In genomic region chr3:12658593-12659058, GRCh38 we compare ENCODE assay signal across 10 cellular contexts. TPM values are rescaled to one million over a fixed set of nuclear protein-coding genes. Genes with fewer than 3 reads are reported as not detected.
A peak's percentile ranks its signal among the peaks of the same experiment; 100 is the strongest.
DNase-seq lines count a peak whose midpoint lies in the region; ATAC-seq and TF ChIP-seq lines count a peak whose summit lies in the region.
"Had no signal": no experiment of that assay in that cellular context is flagged by ENCODE, and none has a peak within 500 bp of the region (broad histone marks: within the 10 kb centered on the region; RNA-seq: fewer than 3 reads in every experiment).

No MANE protein-coding gene starts in this region.

- H3K56ac ChIP-seq in mesendoderm (ENCODE audit: low read length): no peak overlapping the region

- H3K4me1 ChIP-seq in Caco-2 (peaks cover 24% of the 10 kb centered on the region), OCI-LY3 (ENCODE audit: low read length) (peaks cover 10% of the 10 kb centered on the region), sigmoid colon (peaks cover 0 to 77% (median 74%) of the 10 kb centered on the region in 4 donors), mesendoderm (ENCODE audit: control insufficient read depth, low read depth, low read length) (no peaks in the 10 kb centered on the region)

- no peak overlapping the region for H3K27ac ChIP-seq in OCI-LY3 (ENCODE audit: low read length)
- peak overlapping the region; percentile 33 for H3K27ac ChIP-seq in epithelial cell of prostate
- H3K27ac ChIP-seq in sigmoid colon: peak overlapping the region; percentile 4 to 100 (median 70)
- H3K27ac ChIP-seq in mesendoderm (ENCODE audit: low read depth, low read length): no peak overlapping the region

- no TSS peak for BruUV-seq in Caco-2 (replicated peaks; lab: Mats Ljungman, UMichigan)

- H2AK5ac ChIP-seq in mesendoderm (ENCODE audit: low read length): no peak overlapping the region

- H3K27me3 ChIP-seq in Caco-2 (replicated peaks; ENCODE audit: control insufficient read depth, insufficient read depth, low read length): no peaks in the 10 kb centered on the region
- no peaks in the 10 kb centered on the region for H3K27me3 ChIP-seq in OCI-LY3 (ENCODE audit: low read depth, low read length)
- H3K27me3 ChIP-seq in sigmoid colon: no peaks in the 10 kb centered on the region
- H3K27me3 ChIP-seq in mesendoderm (ENCODE audit: insufficient read depth, low read length, poor library complexity): no peaks in the 10 kb centered on the region

- TF ChIP-seq CTCF in Caco-2 (IDR thresholded peaks at IDR 0.05; ENCODE audit: insufficient read depth in 1 of 2, low read depth in 1 of 2, low read length in 1 of 2, severe bottlenecking in 1 of 2, unreplicated experiment in 1 of 2) (no peak), OCI-LY3 (IDR thresholded peaks at IDR 0.05; ENCODE audit: low read depth, low read length) (no peak), sigmoid colon (IDR thresholded peaks at IDR 0.05) (no peak)

- H3K9ac ChIP-seq in OCI-LY3 (ENCODE audit: low read length) (no peak overlapping the region), mesendoderm (ENCODE audit: low read length) (no peak overlapping the region)

- peak overlapping the region; percentile 1; the same call in 1 of the 2 replicates for H3K4me2 ChIP-seq in OCI-LY3 (ENCODE audit: low read length)
- no peak overlapping the region for H3K4me2 ChIP-seq in mesendoderm (ENCODE audit: low read length)

- H3K4ac ChIP-seq in mesendoderm (ENCODE audit: low read depth, low read length): no peak overlapping the region

- H3K4me3 ChIP-seq in Caco-2 (ENCODE audit: low read depth, low read length) (no peak overlapping the region), OCI-LY3 (ENCODE audit: low read length) (no peak overlapping the region), sigmoid colon (no peak overlapping the region), mesendoderm (ENCODE audit: low read length) (no peak overlapping the region)

- peaks cover 100% of the 10 kb centered on the region for H3K79me2 ChIP-seq in OCI-LY3 (ENCODE audit: low read length)
- H3K79me2 ChIP-seq in mesendoderm (ENCODE audit: control insufficient read depth, insufficient read depth, low read length): peaks cover 90% of the 10 kb centered on the region

- peaks cover 90% of the 10 kb centered on the region for H4K20me1 ChIP-seq in OCI-LY3 (ENCODE audit: insufficient read depth, low read length)

- no peak overlapping the region for H2BK15ac ChIP-seq in mesendoderm (replicated peaks; ENCODE audit: low read depth)

- no peaks in the 10 kb centered on the region for H3K79me1 ChIP-seq in mesendoderm (ENCODE audit: low read length)

- H3K9me3 ChIP-seq in Caco-2 (no peaks in the 10 kb centered on the region), OCI-LY3 (ENCODE audit: insufficient read depth, low read length) (no peaks in the 10 kb centered on the region), sigmoid colon (no peaks in the 10 kb centered on the region)

- H3K23ac ChIP-seq in mesendoderm (ENCODE audit: low read length): no peak overlapping the region

- 33 to 45% methylated on average over 4 of the region's 4 CpGs for WGBS in sigmoid colon, 2 donors
- no CpG with 5 or more reads among the region's 4 CpGs for WGBS in mesendoderm (ENCODE audit: extremely low coverage, insufficient coverage, low lambda C conversion rate)

- H3K9me3 Mint-ChIP-seq in Caco-2 (ENCODE audit: unreplicated experiment): no peaks in the 10 kb centered on the region

- H2BK5ac ChIP-seq in mesendoderm (ENCODE audit: low read length): no peak overlapping the region

- no peak for ATAC-seq in left colon

- H2AFZ ChIP-seq in OCI-LY3 (ENCODE audit: low read depth, low read length): no peak overlapping the region

- H3K36me3 Mint-ChIP-seq in Caco-2 (ENCODE audit: insufficient read depth, unreplicated experiment): peaks cover 18% of the 10 kb centered on the region

- H3K27me3 Mint-ChIP-seq in Caco-2 (ENCODE audit: insufficient read depth, unreplicated experiment): no peaks in the 10 kb centered on the region

- no peak overlapping the region for H4K8ac ChIP-seq in mesendoderm (ENCODE audit: low read depth, low read length)

- CTCF ChIA-PET in Caco-2 (lab: Charles Lee): no interaction called here

- H4K5ac ChIP-seq in mesendoderm (ENCODE audit: low read length): no peak overlapping the region

- H3K4me1 Mint-ChIP-seq in Caco-2 (ENCODE audit: low read depth, unreplicated experiment): peaks cover 33% of the 10 kb centered on the region

- H3K4me3 Mint-ChIP-seq in Caco-2 (ENCODE audit: unreplicated experiment): no peak overlapping the region

- no peak for TF ChIP-seq POLR2A in sigmoid colon (IDR thresholded peaks at IDR 0.05)

- DNase-seq in Caco-2 (no peak), epithelial cell of prostate (ENCODE audit: low read depth, low spot score) (no peak), sigmoid colon (no peak), mucosa of gallbladder (ENCODE audit: low spot score) (no peak), left colon (no peak), mesendoderm (no peak)
- no peak for DNase-seq in effector CD8-positive, alpha-beta T cell (lab: John Stamatoyannopoulos, UW)
- DNase-seq: amygdala, NCI-H1105 had no signal

- intact Hi-C loops in Caco-2 (cut with micrococcal nuclease; ENCODE audit: unreplicated experiment) (loop anchor here (10.0 kb wide), 1 partner anchor 54 kb away; no protein-coding TSS in a partner anchor), sigmoid colon (cut with DNase I) (no loop called here), left colon (cut with DNase I, micrococcal nuclease) (no loop called here)

- H3K18ac ChIP-seq in mesendoderm (ENCODE audit: low read length): no peak overlapping the region

- H3K36me3 ChIP-seq in Caco-2 (ENCODE audit: control insufficient read depth, insufficient read depth, low read length) (no peaks in the 10 kb centered on the region), OCI-LY3 (replicated peaks; ENCODE audit: low read depth, low read length) (peaks cover 7% of the 10 kb centered on the region), sigmoid colon (no peaks in the 10 kb centered on the region), mesendoderm (ENCODE audit: control insufficient read depth, insufficient read depth, low read length) (no peaks in the 10 kb centered on the region)

- peak overlapping the region; percentile 42 for H3K27ac Mint-ChIP-seq in Caco-2 (ENCODE audit: unreplicated experiment)

- POLR2A ChIA-PET in Caco-2 (lab: Charles Lee): no interaction called here

- H2BK120ac ChIP-seq in mesendoderm (ENCODE audit: low read depth, low read length): no peak overlapping the region

- no peak for TF ChIP-seq EP300 in sigmoid colon (IDR thresholded peaks at IDR 0.05)

RNA-seq across cellular contexts. Expression of gene RAF1, which starts 5.3 kb away (rescaled TPM):
- total RNA-seq in Caco-2 (2022) (93.6 and 98.7 TPM in 2 replicates), sigmoid colon (100 to 1,000 TPM in 1 of 4 donors, 10 to 100 TPM in 3; 83.8 to 101 (median 95.1) TPM), mucosa of gallbladder (79.5 TPM), left colon (10 to 100 TPM; 75.3 to 80.5 TPM)
- polyA plus RNA-seq in sigmoid colon: 10 to 100 TPM; 45.0 to 62.0 (median 56.0) TPM
- 75.7 TPM for polyA plus RNA-seq in mesendoderm (2013, experiment 1 of 2)
- 74.9 TPM for polyA plus RNA-seq in mesendoderm (2013, experiment 2 of 2)

Comparison
In these comparisons a context has a peak if more than half of its experiments do, and no peak if none do; other contexts are left out.
1. H3K27ac ChIP-seq: peak in epithelial cell of prostate (single experiment) and sigmoid colon (4 of 4); none in OCI-LY3 (single experiment) and mesendoderm (single experiment).